21 cellular contexts compared by ENCODE assay signal in the genomic region with DNA sequence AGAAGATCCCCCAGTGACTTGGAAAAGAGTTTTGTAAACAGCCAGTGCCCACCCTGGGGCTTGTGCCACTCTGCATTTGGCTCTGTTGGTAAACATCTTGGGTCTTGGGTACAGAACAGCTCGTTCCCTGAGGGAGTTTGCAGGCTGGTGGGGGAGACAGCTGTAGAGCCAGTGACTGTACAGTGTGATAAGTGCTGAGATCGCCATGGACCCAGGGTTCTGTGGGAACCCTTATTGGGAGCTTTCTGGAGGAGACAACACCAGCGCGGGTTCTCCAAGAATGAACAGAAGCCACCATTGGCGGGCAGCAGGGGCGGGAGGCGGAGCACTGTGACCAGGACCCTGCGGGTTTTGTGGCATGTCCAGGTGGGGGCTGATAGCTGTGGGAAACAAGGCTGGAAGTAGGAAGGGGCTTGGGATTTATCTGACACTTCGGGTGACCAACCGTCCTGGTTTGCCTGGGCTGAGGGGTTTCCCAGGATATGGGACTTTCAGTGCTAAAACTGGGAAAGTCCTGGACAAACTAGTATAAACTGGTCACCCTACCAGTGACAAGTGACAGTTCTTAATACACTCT. TPM values are rescaled to one million over a fixed set of nuclear protein-coding genes. Genes with fewer than 3 reads are reported as not detected.
A peak's percentile ranks its signal among the peaks of the same experiment; 100 is the strongest.
DNase-seq lines count a peak whose midpoint lies in the region; ATAC-seq and TF ChIP-seq lines count a peak whose summit lies in the region.
"Had no signal": no experiment of that assay in that cellular context is flagged by ENCODE, and none has a peak within 500 bp of the region (broad histone marks: within the 10 kb centered on the region; RNA-seq: fewer than 3 reads in every experiment).

No MANE protein-coding gene starts in this region.

- H3K27me3 Mint-ChIP-seq in activated T-cell treated with anti-CD3 and anti-CD28 coated beads, Interleukin-2, amount 50 U/mL, for 72 hours (ENCODE audit: low read depth) = no peaks in the 10 kb centered on the region
- no peaks in the 10 kb centered on the region for H3K27me3 Mint-ChIP-seq in activated T-cell treated with anti-CD3 and anti-CD28 coated beads, Interleukin-2, amount 50 U/mL, for 24 hours
- H3K27me3 Mint-ChIP-seq in brain = peaks cover 4% of the 10 kb centered on the region
- H3K27me3 Mint-ChIP-seq in memory B cell = no peaks in the 10 kb centered on the region
- H3K27me3 Mint-ChIP-seq: T-cell had no signal

- H3K4me3 Mint-ChIP-seq in activated T-cell treated with anti-CD3 and anti-CD28 coated beads, Interleukin-2, amount 50 U/mL, for 72 hours = peak overlapping the region in 1 of 2 donors; percentile 4
- no peak overlapping the region for H3K4me3 Mint-ChIP-seq in activated T-cell treated with anti-CD3 and anti-CD28 coated beads, Interleukin-2, amount 50 U/mL, for 24 hours
- H3K4me3 Mint-ChIP-seq in brain (peak overlapping the region; percentile 1 to 95 (median 55)), memory B cell (no peak overlapping the region)
- H3K4me3 Mint-ChIP-seq: natural killer cell had no signal

- no peaks in the 10 kb centered on the region for H3K36me3 ChIP-seq in upper lobe of right lung
- H3K36me3 ChIP-seq: brain microvascular endothelial cell, prostate gland had no signal

- H3K27ac Mint-ChIP-seq in activated T-cell treated with anti-CD3 and anti-CD28 coated beads, Interleukin-2, amount 50 U/mL, for 72 hours = peak overlapping the region; percentile 54
- no peak overlapping the region for H3K27ac Mint-ChIP-seq in activated T-cell treated with anti-CD3 and anti-CD28 coated beads, Interleukin-2, amount 50 U/mL, for 24 hours
- peak overlapping the region in 3 of 5 experiments; percentile 16 to 55 (median 20) for H3K27ac Mint-ChIP-seq in brain
- H3K27ac Mint-ChIP-seq in memory B cell = peak overlapping the region; percentile 54
- H3K27ac Mint-ChIP-seq: natural killer cell, T-cell had no signal

- no peak for DNase-seq in activated T-cell treated with anti-CD3 and anti-CD28 coated beads, Interleukin-2, amount 50 U/mL, for 72 hours
- no peak for DNase-seq in activated T-cell treated with anti-CD3 and anti-CD28 coated beads, Interleukin-2, amount 50 U/mL, for 24 hours
- DNase-seq in memory B cell (ENCODE audit: low spot score in 2 of 2) = no peak
- peak; percentile 63 for DNase-seq in upper lobe of right lung
- no peak for DNase-seq in HPDE6-E6E7 (ENCODE audit: extremely low spot score)
- DNase-seq in stimulated activated CD8-positive, alpha-beta memory T cell treated with anti-CD3 and anti-CD28 coated beads, Interleukin-4, amount 100 ng/mL, for 48 hours = no peak
- DNase-seq: activated CD4-positive, alpha-beta T cell treated with anti-CD3 and anti-CD28 coated beads, Interleukin-2, amount 50 U/mL, for 1 hour; brain microvascular endothelial cell; DMS79 treated with DMSO at 0.1 percent for 48 hours; left cardiac atrium; natural killer cell; NCI-H1417; NCI-H510A; small intestine; stimulated activated naive CD4-positive, alpha-beta T cell treated with Interleukin-2 at 50 U/mL for 16 hours; T-cell had no signal

- H3K27me3 ChIP-seq in upper lobe of right lung = no peaks in the 10 kb centered on the region
- H3K27me3 ChIP-seq: brain microvascular endothelial cell had no signal

- H3K4me1 ChIP-seq in upper lobe of right lung = peaks cover 41% of the 10 kb centered on the region

- TF ChIP-seq CTCF in brain (conservative IDR thresholded peaks at IDR 0.05) = no peak
- TF ChIP-seq CTCF in upper lobe of right lung (IDR thresholded peaks at IDR 0.05) = no peak

- H3K9me3 ChIP-seq in upper lobe of right lung = no peaks in the 10 kb centered on the region
- H3K9me3 ChIP-seq: prostate gland had no signal

- intact Hi-C loops in upper lobe of right lung (cut with DNase I) = no loop called here

- H3K9me3 Mint-ChIP-seq in activated T-cell treated with anti-CD3 and anti-CD28 coated beads, Interleukin-2, amount 50 U/mL, for 72 hours = no peaks in the 10 kb centered on the region
- no peaks in the 10 kb centered on the region for H3K9me3 Mint-ChIP-seq in activated T-cell treated with anti-CD3 and anti-CD28 coated beads, Interleukin-2, amount 50 U/mL, for 24 hours
- H3K9me3 Mint-ChIP-seq in brain (no peaks in the 10 kb centered on the region), memory B cell (no peaks in the 10 kb centered on the region)
- H3K9me3 Mint-ChIP-seq: natural killer cell, T-cell had no signal

- H3K27ac ChIP-seq in upper lobe of right lung = no peak overlapping the region
- H3K27ac ChIP-seq: 22Rv1, brain microvascular endothelial cell, prostate gland had no signal

- ATAC-seq in activated T-cell treated with anti-CD3 and anti-CD28 coated beads, Interleukin-2, amount 50 U/mL, for 72 hours (replicated peaks in 1 of 2) = no peak
- ATAC-seq in memory B cell (ENCODE audit: low read depth) (no peak), upper lobe of right lung (no peak), GM21619 (IDR thresholded peaks at IDR 0.05; ENCODE audit: unreplicated experiment) (no peak)
- ATAC-seq: left cardiac atrium, natural killer cell, Panc1, T-cell had no signal

- H3K4me3 ChIP-seq in upper lobe of right lung = no peak overlapping the region
- H3K4me3 ChIP-seq: prostate gland had no signal

- no peaks in the 10 kb centered on the region for H3K36me3 Mint-ChIP-seq in activated T-cell treated with anti-CD3 and anti-CD28 coated beads, Interleukin-2, amount 50 U/mL, for 72 hours (ENCODE audit: insufficient read depth in 2 of 2)
- H3K36me3 Mint-ChIP-seq in activated T-cell treated with anti-CD3 and anti-CD28 coated beads, Interleukin-2, amount 50 U/mL, for 24 hours (ENCODE audit: low read depth) = peaks cover 18% of the 10 kb centered on the region
- no peaks in the 10 kb centered on the region for H3K36me3 Mint-ChIP-seq in brain
- no peaks in the 10 kb centered on the region for H3K36me3 Mint-ChIP-seq in memory B cell
- H3K36me3 Mint-ChIP-seq: natural killer cell, T-cell had no signal

- peaks cover 72% of the 10 kb centered on the region for H3K4me1 Mint-ChIP-seq in activated T-cell treated with anti-CD3 and anti-CD28 coated beads, Interleukin-2, amount 50 U/mL, for 72 hours (ENCODE audit: low read depth)
- H3K4me1 Mint-ChIP-seq in activated T-cell treated with anti-CD3 and anti-CD28 coated beads, Interleukin-2, amount 50 U/mL, for 24 hours (ENCODE audit: low read depth) = peaks cover 67% of the 10 kb centered on the region
- peaks cover 80% of the 10 kb centered on the region for H3K4me1 Mint-ChIP-seq in brain
- peaks cover 49% of the 10 kb centered on the region for H3K4me1 Mint-ChIP-seq in memory B cell

RNA-seq across cellular contexts. Expression of gene CLEC16A, which starts 2.9 kb away (rescaled TPM):
- total RNA-seq in activated T-cell treated with anti-CD3 and anti-CD28 coated beads, Interleukin-2, amount 50 U/mL, for 72 hours = 10 to 100 TPM; 29.9 to 32.3 TPM
- 22.2 TPM for polyA plus RNA-seq in brain (ENCODE audit: insufficient read depth, low read depth, low replicate concordance)
- total RNA-seq in upper lobe of right lung = 36.9 TPM

RNA-seq across cellular contexts. Expression of gene DEXI, which starts 5.0 kb away (rescaled TPM):
- total RNA-seq in activated T-cell treated with anti-CD3 and anti-CD28 coated beads, Interleukin-2, amount 50 U/mL, for 72 hours = 10 to 100 TPM; 24.4 to 26.7 TPM
- 71.5 TPM for polyA plus RNA-seq in brain (ENCODE audit: insufficient read depth, low read depth, low replicate concordance)
- 36.3 TPM for total RNA-seq in upper lobe of right lung

Comparison
In these comparisons a context has a peak if more than half of its experiments do, and no peak if none do; other contexts are left out.
1. H3K4me3 Mint-ChIP-seq: peak in brain (5 of 5); none in activated T-cell treated with anti-CD3 and anti-CD28 coated beads, Interleukin-2, amount 50 U/mL, for 24 hours (single experiment) and memory B cell (single experiment).